8 cellular contexts compared by ENCODE assay signal in genomic region chr2:230865766-230866703, GRCh38. TPM values are rescaled to one million over a fixed set of nuclear protein-coding genes. Genes with fewer than 3 reads are reported as not detected.
DNase-seq lines count a peak whose midpoint lies in the region; ATAC-seq, FAIRE-seq and TF ChIP-seq lines count a peak whose summit lies in the region.

No MANE protein-coding gene starts in this region.

- H3K9ac ChIP-seq in parathyroid adenoma, result no peak overlapping the region

- DNase-seq in GM19239 (ENCODE audit: insufficient read length, low spot score) (no peak), frontal cortex (ENCODE audit: low spot score in 2 of 2) (peak; percentile 59 to 67)
- peak; percentile 66 for DNase-seq in activated CD8-positive, alpha-beta memory T cell treated with anti-CD3 and anti-CD28 coated beads, Interleukin-2, amount 50 U/mL, for 48 hours

- H3K27ac ChIP-seq in ACC112 (ENCODE audit: low read depth, low read length) (no peak overlapping the region), parathyroid adenoma (peak overlapping the region; percentile 73)

- FAIRE-seq in GM19239 (lab: Jason Lieb, UNC) (peak; percentile 66), frontal cortex (lab: Jason Lieb, UNC) (no peak)

- H3K4me1 ChIP-seq in ACC112 (ENCODE audit: control insufficient read depth, insufficient read depth, low read length, unreplicated experiment) (peaks cover 6% of the 10 kb centered on the region), parathyroid adenoma (peaks cover 32% of the 10 kb centered on the region)

- ATAC-seq in GM18858 (IDR thresholded peaks at IDR 0.05; ENCODE audit: unreplicated experiment) (no peak), GM18511 (IDR thresholded peaks at IDR 0.05; ENCODE audit: unreplicated experiment) (no peak), HG03432 (IDR thresholded peaks at IDR 0.05; ENCODE audit: unreplicated experiment) (no peak)

- no peaks in the 10 kb centered on the region for H3K79me2 ChIP-seq in ACC112 (ENCODE audit: control insufficient read depth, insufficient read depth, low read length, unreplicated experiment)
- H3K79me2 ChIP-seq in parathyroid adenoma, result peaks cover 2% of the 10 kb centered on the region

- TF ChIP-seq CTCF in parathyroid adenoma (IDR thresholded peaks at IDR 0.05), result peak; percentile 21

- H3K27me3 ChIP-seq in ACC112 (ENCODE audit: insufficient read depth, low read length), result peaks cover 47% of the 10 kb centered on the region
- no peaks in the 10 kb centered on the region for H3K27me3 ChIP-seq in parathyroid adenoma (ENCODE audit: control insufficient read depth, insufficient read depth, low read length)

- no peaks in the 10 kb centered on the region for H3K9me3 ChIP-seq in parathyroid adenoma (ENCODE audit: control insufficient read depth, low read length)

- peak overlapping the region; percentile 92 for H3K4me2 ChIP-seq in parathyroid adenoma (ENCODE audit: low read length)

- no peak overlapping the region for H2AFZ ChIP-seq in ACC112 (ENCODE audit: low read length, unreplicated experiment)
- peak overlapping the region; percentile 72 for H2AFZ ChIP-seq in parathyroid adenoma

- H3K36me3 ChIP-seq in ACC112 (ENCODE audit: insufficient read depth, low read length) (no peaks in the 10 kb centered on the region), parathyroid adenoma (ENCODE audit: control insufficient read depth, insufficient read depth, low read length) (no peaks in the 10 kb centered on the region)

- H3K4me3 ChIP-seq in ACC112 (ENCODE audit: low read depth, low read length), result peak overlapping the region; percentile 86
- peak overlapping the region; percentile 68 for H3K4me3 ChIP-seq in parathyroid adenoma (ENCODE audit: low read depth, low read length)

RNA-seq across cellular contexts. Expression of gene ITM2C, which starts 1.3 kb away (rescaled TPM):
- 110 TPM for total RNA-seq in frontal cortex

RNA-seq across cellular contexts. Expression of gene GPR55, which starts 59.0 kb away (rescaled TPM):
- total RNA-seq in frontal cortex, result not detected
